ENCODE assay signal across 13 cellular contexts in the genomic region with DNA sequence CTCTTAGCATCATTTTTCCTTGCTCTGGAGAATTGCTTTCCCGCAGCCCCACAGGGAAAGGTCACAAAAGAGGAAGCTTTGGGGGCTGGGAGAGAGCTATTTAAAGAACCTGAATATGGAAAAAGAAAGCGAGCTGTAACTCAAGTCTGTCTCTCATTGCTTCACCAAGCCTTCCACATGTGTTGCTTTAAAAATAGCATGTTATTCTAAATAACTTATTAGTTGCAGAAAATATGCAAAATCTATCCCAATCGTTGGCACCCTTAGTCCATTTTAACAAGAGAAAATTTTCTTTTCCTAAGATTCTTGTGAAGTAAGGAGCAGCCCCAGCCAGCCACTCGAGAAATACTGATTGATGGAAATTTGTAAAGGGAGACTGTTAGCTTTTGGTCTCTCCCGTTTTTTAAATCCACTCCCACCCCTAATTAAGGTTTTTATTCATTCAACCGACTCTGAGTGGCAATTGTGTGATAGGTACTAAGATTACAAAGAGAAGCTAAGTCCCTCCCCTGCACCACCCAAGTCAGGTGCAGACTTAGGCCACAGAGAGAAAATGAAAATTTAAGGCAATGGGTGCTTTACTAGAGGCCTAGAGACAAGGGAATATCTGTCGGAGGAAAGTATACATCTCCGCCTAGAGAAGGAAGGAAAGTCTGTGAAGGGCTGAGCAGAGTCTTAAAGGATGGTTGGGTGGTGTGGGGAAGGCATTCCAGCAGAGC. TPM values are rescaled to one million over a fixed set of nuclear protein-coding genes. Genes with fewer than 3 reads are reported as not detected.
DNase-seq lines count a peak whose midpoint lies in the region; ATAC-seq, FAIRE-seq and TF ChIP-seq lines count a peak whose summit lies in the region.
"Had no signal": no experiment of that assay in that cellular context is flagged by ENCODE, and none has a peak within 500 bp of the region (broad histone marks: within the 10 kb centered on the region; RNA-seq: fewer than 3 reads in every experiment).

No MANE protein-coding gene starts in this region.

- H3K9me2 ChIP-seq in GM23338 (ENCODE audit: insufficient read depth), result no peaks in the 10 kb centered on the region
- no peaks in the 10 kb centered on the region for H3K9me2 ChIP-seq in hepatocyte (replicated peaks; ENCODE audit: insufficient read depth)

- H2AFZ ChIP-seq in GM23338 (peak overlapping the region; percentile 98), astrocyte (ENCODE audit: low read depth, low read length) (no peak overlapping the region), hepatocyte (peak overlapping the region; percentile 49)

- 38% methylated on average over 8 of the region's 8 CpGs for WGBS in hepatocyte (ENCODE audit: low lambda C conversion rate, missing lambda C conversion rate)

- H3K9me3 Mint-ChIP-seq in GM23338 (no peaks in the 10 kb centered on the region), astrocyte (ENCODE audit: unreplicated experiment) (peaks cover 4% of the 10 kb centered on the region)
- no peaks in the 10 kb centered on the region for H3K9me3 Mint-ChIP-seq in activated naive CD8-positive, alpha-beta T cell treated with anti-CD3 and anti-CD28 coated beads, Interleukin-2, amount 50 U/mL, for 24 hours
- H3K9me3 Mint-ChIP-seq: central memory CD8-positive, alpha-beta T cell had no signal

- in situ Hi-C loops in HAP-1 (cut with MboI; ENCODE audit: low sequenced_read_pairs), result no loop called here

- no peaks in the 10 kb centered on the region for H3K9me3 ChIP-seq in astrocyte (ENCODE audit: insufficient read depth, low read depth, low read length)
- H3K9me3 ChIP-seq in hepatocyte (ENCODE audit: low read depth), result no peaks in the 10 kb centered on the region
- H3K9me3 ChIP-seq in HAP-1, result no peaks in the 10 kb centered on the region

- H3K79me2 ChIP-seq in GM23338 (replicated peaks; ENCODE audit: insufficient read depth) (no peaks in the 10 kb centered on the region), astrocyte (ENCODE audit: insufficient read depth, low read length) (no peaks in the 10 kb centered on the region), hepatocyte (no peaks in the 10 kb centered on the region)

- H3K27me3 ChIP-seq in GM23338 (ENCODE audit: insufficient read depth) (peaks cover 27% of the 10 kb centered on the region), astrocyte (ENCODE audit: insufficient read depth, low read length) (peaks cover 3% of the 10 kb centered on the region), hepatocyte (peaks cover 34% of the 10 kb centered on the region), HAP-1 (ENCODE audit: low read depth) (peaks cover 13% of the 10 kb centered on the region; the same call in 1 of the 2 replicates)

- ATAC-seq in GM23338 (peak; percentile 10; the same call in 2 of the 3 replicates), GM19467 (IDR thresholded peaks at IDR 0.05; ENCODE audit: unreplicated experiment) (no peak), HG03097 (IDR thresholded peaks at IDR 0.05; ENCODE audit: low FRiP score, unreplicated experiment) (no peak)
- ATAC-seq in activated naive CD8-positive, alpha-beta T cell treated with anti-CD3 and anti-CD28 coated beads, Interleukin-2, amount 50 U/mL, for 24 hours, result no peak

- 0 out of 2 replicates have a peak, but pooled peaks cover 4% of the 10 kb centered on the region for H3F3A ChIP-seq in GM23338 (replicated peaks; ENCODE audit: low read depth)

- peaks cover 11% of the 10 kb centered on the region for H3K27me3 Mint-ChIP-seq in GM23338 (ENCODE audit: insufficient read depth, low read depth, poor library complexity)
- peaks cover 42% of the 10 kb centered on the region for H3K27me3 Mint-ChIP-seq in astrocyte (ENCODE audit: low read depth, unreplicated experiment)
- H3K27me3 Mint-ChIP-seq in activated naive CD8-positive, alpha-beta T cell treated with anti-CD3 and anti-CD28 coated beads, Interleukin-2, amount 50 U/mL, for 24 hours, result peaks cover 35% of the 10 kb centered on the region

- no peak overlapping the region for H3K9ac ChIP-seq in astrocyte (ENCODE audit: low read length)

- H3K4me2 ChIP-seq in GM23338, result peak overlapping the region; percentile 86
- peak overlapping the region; percentile 77 for H3K4me2 ChIP-seq in astrocyte (ENCODE audit: low read length)
- peak overlapping the region; percentile 93 for H3K4me2 ChIP-seq in hepatocyte

- H3K36me3 Mint-ChIP-seq in GM23338 (ENCODE audit: low read depth) (no peaks in the 10 kb centered on the region), astrocyte (ENCODE audit: low read depth, unreplicated experiment) (no peaks in the 10 kb centered on the region)
- no peaks in the 10 kb centered on the region for H3K36me3 Mint-ChIP-seq in activated naive CD8-positive, alpha-beta T cell treated with anti-CD3 and anti-CD28 coated beads, Interleukin-2, amount 50 U/mL, for 24 hours (ENCODE audit: low read depth)
- H3K36me3 Mint-ChIP-seq: CD4-positive, alpha-beta memory T cell had no signal

- H3K27ac Mint-ChIP-seq in GM23338 (no peak overlapping the region), astrocyte (ENCODE audit: unreplicated experiment) (no peak overlapping the region)
- no peak overlapping the region for H3K27ac Mint-ChIP-seq in activated naive CD8-positive, alpha-beta T cell treated with anti-CD3 and anti-CD28 coated beads, Interleukin-2, amount 50 U/mL, for 24 hours
- H3K27ac Mint-ChIP-seq: CD4-positive, alpha-beta memory T cell had no signal

- H4K20me1 ChIP-seq in GM23338 (replicated peaks; ENCODE audit: insufficient read depth) (no peaks in the 10 kb centered on the region), astrocyte (ENCODE audit: insufficient read depth, low read length) (no peaks in the 10 kb centered on the region), hepatocyte (ENCODE audit: insufficient read depth, poor library complexity, severe bottlenecking) (no peaks in the 10 kb centered on the region)

- H3K36me3 ChIP-seq in GM23338 (ENCODE audit: insufficient read depth) (no peaks in the 10 kb centered on the region), astrocyte (ENCODE audit: insufficient read depth, low read length) (no peaks in the 10 kb centered on the region), hepatocyte (replicated peaks; ENCODE audit: insufficient read depth, low read depth) (no peaks in the 10 kb centered on the region), HAP-1 (replicated peaks) (no peaks in the 10 kb centered on the region)

- H3K4me3 ChIP-seq in GM23338 (peak overlapping the region; percentile 85), astrocyte (ENCODE audit: insufficient read depth, low read depth, low read length) (no peak overlapping the region), hepatocyte (no peak overlapping the region), retinal pigment epithelial cell (ENCODE audit: low read length) (peak overlapping the region; percentile 27), HAP-1 (no peak overlapping the region)

- H3K4me1 ChIP-seq in GM23338 (ENCODE audit: insufficient read depth) (peaks cover 20% of the 10 kb centered on the region), astrocyte (ENCODE audit: insufficient read depth, low read length) (no peaks in the 10 kb centered on the region), hepatocyte (ENCODE audit: insufficient read depth) (no peaks in the 10 kb centered on the region), HAP-1 (no peaks in the 10 kb centered on the region)

- H3K4me3 Mint-ChIP-seq in GM23338 (peak overlapping the region; percentile 76), astrocyte (ENCODE audit: unreplicated experiment) (peak overlapping the region; percentile 69)
- H3K4me3 Mint-ChIP-seq in activated naive CD8-positive, alpha-beta T cell treated with anti-CD3 and anti-CD28 coated beads, Interleukin-2, amount 50 U/mL, for 24 hours, result no peak overlapping the region
- H3K4me3 Mint-ChIP-seq: central memory CD8-positive, alpha-beta T cell had no signal

- peak; percentile 25 for DNase-seq in GM23338 (ENCODE audit: low spot score)
- DNase-seq in astrocyte (ENCODE audit: low read depth), result no peak
- DNase-seq in hepatocyte (ENCODE audit: low spot score), result no peak
- no peak for DNase-seq in retinal pigment epithelial cell (ENCODE audit: low read depth)
- DNase-seq in HAP-1 (ENCODE audit: low spot score in 2 of 2), result no peak
- DNase-seq in activated naive CD8-positive, alpha-beta T cell treated with anti-CD3 and anti-CD28 coated beads, Interleukin-2, amount 50 U/mL, for 24 hours, result no peak
- DNase-seq: activated CD8-positive, alpha-beta memory T cell treated with anti-CD3 and anti-CD28 coated beads for 24 hours; CD4-positive, alpha-beta memory T cell; NCI-H526 treated with DMSO at 0.1 percent for 48 hours had no signal

- peaks cover 27% of the 10 kb centered on the region for H3K4me1 Mint-ChIP-seq in GM23338
- H3K4me1 Mint-ChIP-seq in astrocyte (ENCODE audit: low read depth, unreplicated experiment), result no peaks in the 10 kb centered on the region
- peaks cover 2% of the 10 kb centered on the region for H3K4me1 Mint-ChIP-seq in activated naive CD8-positive, alpha-beta T cell treated with anti-CD3 and anti-CD28 coated beads, Interleukin-2, amount 50 U/mL, for 24 hours
- H3K4me1 Mint-ChIP-seq: central memory CD8-positive, alpha-beta T cell had no signal

- no peak for TF ChIP-seq CTCF in GM23338 (conservative IDR thresholded peaks at IDR 0.05; ENCODE audit: low read depth in 2 of 2)
- no peak for TF ChIP-seq CTCF in astrocyte (IDR thresholded peaks at IDR 0.05; ENCODE audit: insufficient read depth, low read depth, low read length)
- TF ChIP-seq CTCF in hepatocyte (IDR thresholded peaks at IDR 0.05; ENCODE audit: poor library complexity), result no peak
- TF ChIP-seq CTCF in retinal pigment epithelial cell (conservative IDR thresholded peaks at IDR 0.05; ENCODE audit: low read depth, low read length), result no peak

- no peak for FAIRE-seq in astrocyte (lab: Jason Lieb, UNC)

- H3K27ac ChIP-seq in GM23338 (ENCODE audit: low read depth), result no peak overlapping the region
- no peak overlapping the region for H3K27ac ChIP-seq in astrocyte (ENCODE audit: low read depth, low read length)
- H3K27ac ChIP-seq in hepatocyte, result no peak overlapping the region

TF ChIP-seq in GM23338, 12 proteins besides CTCF, POLR2A, EP300 and RAD21:
- TF ChIP-seq EZH2 (IDR thresholded peaks at IDR 0.05; ENCODE audit: low read depth, unreplicated experiment), result no peak

RNA-seq across cellular contexts. Expression of a gene that starts 0.8 kb away (rescaled TPM):
- total RNA-seq in GM23338 (2014; rRNA removed; shearing (Covaris generic)), result 2.2 and 3.6 TPM in 2 replicates
- polyA plus RNA-seq in GM23338 (2016; fragmentation: Nextera tagmentation; extraction: Ambion mirVana) (1.1 and 1.8 TPM in 2 replicates), hepatocyte (1.1 and 1.8 TPM in 2 replicates)
- total RNA-seq in astrocyte (0.24 TPM in 1 of 2 replicates, not detected in the other), hepatocyte (0.97 and 1.7 TPM in 2 replicates)
- total RNA-seq: CD4-positive, alpha-beta memory T cell had no signal
- polyA plus RNA-seq: CD4-positive, alpha-beta memory T cell had no signal

RNA-seq across cellular contexts. Expression of a gene that starts 42.7 kb away (rescaled TPM):
- total RNA-seq in GM23338 (2014; rRNA removed; shearing (Covaris generic)), result not detected in 2 replicates
- polyA plus RNA-seq in GM23338 (2016; fragmentation: Nextera tagmentation; extraction: Ambion mirVana) (not detected in 2 replicates), hepatocyte (0.66 TPM in 1 of 2 replicates, not detected in the other)
- total RNA-seq in astrocyte (not detected in 2 replicates), hepatocyte (0.52 TPM in 1 of 2 replicates, not detected in the other)
- total RNA-seq: CD4-positive, alpha-beta memory T cell; osteoblast had no signal
- polyA plus RNA-seq: CD4-positive, alpha-beta memory T cell had no signal

Comparison
In these comparisons a context has a peak if more than half of its experiments do, and no peak if none do; other contexts are left out.
1. H3K4me3 ChIP-seq: peak in GM23338 (single experiment) and retinal pigment epithelial cell (single experiment); none in astrocyte (single experiment), hepatocyte (single experiment) and HAP-1 (single experiment).
2. Peak in every context shown above with its lines, with median percentiles within 50 percentile points of each other: H3K4me2 ChIP-seq.